Comparison of ENCODE assay signal across 1 cellular context in the genomic region with DNA sequence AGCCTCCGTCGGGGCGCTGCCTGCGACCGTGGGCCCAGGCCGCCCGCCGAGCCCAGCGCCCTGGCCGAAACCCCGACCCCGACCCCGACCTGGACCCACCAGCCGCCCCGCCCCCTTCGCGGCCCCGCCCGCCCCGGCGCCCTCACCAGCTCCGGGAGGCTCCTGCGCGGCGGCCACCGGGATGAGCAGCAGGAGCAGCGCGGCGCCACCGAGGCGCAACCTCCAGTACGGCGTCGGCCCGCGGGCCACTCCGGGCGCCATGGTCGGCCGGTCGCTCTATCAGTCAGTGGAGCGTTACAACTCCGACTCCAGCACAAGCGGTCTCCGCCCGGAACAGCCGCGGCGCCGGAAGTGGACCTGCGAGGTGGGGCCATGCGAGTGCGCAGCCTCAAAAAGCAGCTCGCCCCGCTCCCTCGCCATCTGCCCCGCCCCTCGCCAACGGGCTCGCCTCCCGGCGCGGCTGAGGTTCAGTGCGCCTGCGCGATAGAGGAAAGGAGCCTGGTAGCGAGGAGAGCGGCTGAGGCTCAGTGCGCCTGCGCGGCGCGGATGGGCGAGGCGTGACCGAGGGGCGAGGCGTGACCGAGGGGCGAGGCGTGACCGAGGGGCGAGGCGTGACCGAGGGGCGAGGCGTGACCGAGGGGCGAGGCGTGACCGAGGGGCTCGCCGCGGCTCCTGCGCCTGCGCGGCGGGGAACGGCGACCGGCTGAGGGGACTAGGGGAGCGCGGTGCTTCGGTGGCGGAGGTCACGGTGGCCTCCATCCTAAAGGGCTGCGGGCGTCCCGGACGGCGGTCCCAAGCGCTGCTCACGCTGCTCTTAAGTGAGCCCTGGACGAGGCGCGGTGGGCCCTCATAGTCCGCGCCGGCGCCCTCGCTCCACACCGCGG.
TF ChIP-seq lines count a peak whose summit lies in the region.

A gene with protein sequence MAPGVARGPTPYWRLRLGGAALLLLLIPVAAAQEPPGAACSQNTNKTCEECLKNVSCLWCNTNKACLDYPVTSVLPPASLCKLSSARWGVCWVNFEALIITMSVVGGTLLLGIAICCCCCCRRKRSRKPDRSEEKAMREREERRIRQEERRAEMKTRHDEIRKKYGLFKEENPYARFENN (minus strand): TSS at position 335 of the 884 bp plus-strand sequence. CDS start 74 bp downstream, at position 261.

TF ChIP-seq in HepG2, 621 proteins besides CTCF, POLR2A, EP300 and RAD21 (continued from another document and continues in another):
- TF ChIP-seq, protein P1, sequence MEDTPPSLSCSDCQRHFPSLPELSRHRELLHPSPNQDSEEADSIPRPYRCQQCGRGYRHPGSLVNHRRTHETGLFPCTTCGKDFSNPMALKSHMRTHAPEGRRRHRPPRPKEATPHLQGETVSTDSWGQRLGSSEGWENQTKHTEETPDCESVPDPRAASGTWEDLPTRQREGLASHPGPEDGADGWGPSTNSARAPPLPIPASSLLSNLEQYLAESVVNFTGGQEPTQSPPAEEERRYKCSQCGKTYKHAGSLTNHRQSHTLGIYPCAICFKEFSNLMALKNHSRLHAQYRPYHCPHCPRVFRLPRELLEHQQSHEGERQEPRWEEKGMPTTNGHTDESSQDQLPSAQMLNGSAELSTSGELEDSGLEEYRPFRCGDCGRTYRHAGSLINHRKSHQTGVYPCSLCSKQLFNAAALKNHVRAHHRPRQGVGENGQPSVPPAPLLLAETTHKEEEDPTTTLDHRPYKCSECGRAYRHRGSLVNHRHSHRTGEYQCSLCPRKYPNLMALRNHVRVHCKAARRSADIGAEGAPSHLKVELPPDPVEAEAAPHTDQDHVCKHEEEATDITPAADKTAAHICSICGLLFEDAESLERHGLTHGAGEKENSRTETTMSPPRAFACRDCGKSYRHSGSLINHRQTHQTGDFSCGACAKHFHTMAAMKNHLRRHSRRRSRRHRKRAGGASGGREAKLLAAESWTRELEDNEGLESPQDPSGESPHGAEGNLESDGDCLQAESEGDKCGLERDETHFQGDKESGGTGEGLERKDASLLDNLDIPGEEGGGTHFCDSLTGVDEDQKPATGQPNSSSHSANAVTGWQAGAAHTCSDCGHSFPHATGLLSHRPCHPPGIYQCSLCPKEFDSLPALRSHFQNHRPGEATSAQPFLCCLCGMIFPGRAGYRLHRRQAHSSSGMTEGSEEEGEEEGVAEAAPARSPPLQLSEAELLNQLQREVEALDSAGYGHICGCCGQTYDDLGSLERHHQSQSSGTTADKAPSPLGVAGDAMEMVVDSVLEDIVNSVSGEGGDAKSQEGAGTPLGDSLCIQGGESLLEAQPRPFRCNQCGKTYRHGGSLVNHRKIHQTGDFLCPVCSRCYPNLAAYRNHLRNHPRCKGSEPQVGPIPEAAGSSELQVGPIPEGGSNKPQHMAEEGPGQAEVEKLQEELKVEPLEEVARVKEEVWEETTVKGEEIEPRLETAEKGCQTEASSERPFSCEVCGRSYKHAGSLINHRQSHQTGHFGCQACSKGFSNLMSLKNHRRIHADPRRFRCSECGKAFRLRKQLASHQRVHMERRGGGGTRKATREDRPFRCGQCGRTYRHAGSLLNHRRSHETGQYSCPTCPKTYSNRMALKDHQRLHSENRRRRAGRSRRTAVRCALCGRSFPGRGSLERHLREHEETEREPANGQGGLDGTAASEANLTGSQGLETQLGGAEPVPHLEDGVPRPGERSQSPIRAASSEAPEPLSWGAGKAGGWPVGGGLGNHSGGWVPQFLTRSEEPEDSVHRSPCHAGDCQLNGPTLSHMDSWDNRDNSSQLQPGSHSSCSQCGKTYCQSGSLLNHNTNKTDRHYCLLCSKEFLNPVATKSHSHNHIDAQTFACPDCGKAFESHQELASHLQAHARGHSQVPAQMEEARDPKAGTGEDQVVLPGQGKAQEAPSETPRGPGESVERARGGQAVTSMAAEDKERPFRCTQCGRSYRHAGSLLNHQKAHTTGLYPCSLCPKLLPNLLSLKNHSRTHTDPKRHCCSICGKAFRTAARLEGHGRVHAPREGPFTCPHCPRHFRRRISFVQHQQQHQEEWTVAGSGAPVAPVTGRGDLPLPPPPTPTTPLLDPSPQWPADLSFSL (CRISPR knock-in tag; IDR thresholded peaks at IDR 0.05): no peak
- no peak for TF ChIP-seq ZNF75D (CRISPR knock-in tag; IDR thresholded peaks at IDR 0.05; ENCODE audit: borderline replicate concordance)
- TF ChIP-seq, protein P2, sequence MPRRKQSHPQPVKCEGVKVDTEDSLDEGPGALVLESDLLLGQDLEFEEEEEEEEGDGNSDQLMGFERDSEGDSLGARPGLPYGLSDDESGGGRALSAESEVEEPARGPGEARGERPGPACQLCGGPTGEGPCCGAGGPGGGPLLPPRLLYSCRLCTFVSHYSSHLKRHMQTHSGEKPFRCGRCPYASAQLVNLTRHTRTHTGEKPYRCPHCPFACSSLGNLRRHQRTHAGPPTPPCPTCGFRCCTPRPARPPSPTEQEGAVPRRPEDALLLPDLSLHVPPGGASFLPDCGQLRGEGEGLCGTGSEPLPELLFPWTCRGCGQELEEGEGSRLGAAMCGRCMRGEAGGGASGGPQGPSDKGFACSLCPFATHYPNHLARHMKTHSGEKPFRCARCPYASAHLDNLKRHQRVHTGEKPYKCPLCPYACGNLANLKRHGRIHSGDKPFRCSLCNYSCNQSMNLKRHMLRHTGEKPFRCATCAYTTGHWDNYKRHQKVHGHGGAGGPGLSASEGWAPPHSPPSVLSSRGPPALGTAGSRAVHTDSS (CRISPR knock-in tag; conservative IDR thresholded peaks at IDR 0.05): no peak
- TF ChIP-seq CAMTA2 (CRISPR knock-in tag; IDR thresholded peaks at IDR 0.05; ENCODE audit: borderline replicate concordance): no peak
- TF ChIP-seq ZEB1 (IDR thresholded peaks at IDR 0.05; ENCODE audit: insufficient replicate concordance, low read depth): no peak
- TF ChIP-seq, protein P3, sequence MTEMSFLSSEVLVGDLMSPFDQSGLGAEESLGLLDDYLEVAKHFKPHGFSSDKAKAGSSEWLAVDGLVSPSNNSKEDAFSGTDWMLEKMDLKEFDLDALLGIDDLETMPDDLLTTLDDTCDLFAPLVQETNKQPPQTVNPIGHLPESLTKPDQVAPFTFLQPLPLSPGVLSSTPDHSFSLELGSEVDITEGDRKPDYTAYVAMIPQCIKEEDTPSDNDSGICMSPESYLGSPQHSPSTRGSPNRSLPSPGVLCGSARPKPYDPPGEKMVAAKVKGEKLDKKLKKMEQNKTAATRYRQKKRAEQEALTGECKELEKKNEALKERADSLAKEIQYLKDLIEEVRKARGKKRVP (CRISPR knock-in tag; IDR thresholded peaks at IDR 0.05): no peak; a peak in 1 of 4 replicates
- no peak for TF ChIP-seq HES4 (CRISPR knock-in tag; IDR thresholded peaks at IDR 0.05; ENCODE audit: borderline replicate concordance)
- TF ChIP-seq, protein P4, sequence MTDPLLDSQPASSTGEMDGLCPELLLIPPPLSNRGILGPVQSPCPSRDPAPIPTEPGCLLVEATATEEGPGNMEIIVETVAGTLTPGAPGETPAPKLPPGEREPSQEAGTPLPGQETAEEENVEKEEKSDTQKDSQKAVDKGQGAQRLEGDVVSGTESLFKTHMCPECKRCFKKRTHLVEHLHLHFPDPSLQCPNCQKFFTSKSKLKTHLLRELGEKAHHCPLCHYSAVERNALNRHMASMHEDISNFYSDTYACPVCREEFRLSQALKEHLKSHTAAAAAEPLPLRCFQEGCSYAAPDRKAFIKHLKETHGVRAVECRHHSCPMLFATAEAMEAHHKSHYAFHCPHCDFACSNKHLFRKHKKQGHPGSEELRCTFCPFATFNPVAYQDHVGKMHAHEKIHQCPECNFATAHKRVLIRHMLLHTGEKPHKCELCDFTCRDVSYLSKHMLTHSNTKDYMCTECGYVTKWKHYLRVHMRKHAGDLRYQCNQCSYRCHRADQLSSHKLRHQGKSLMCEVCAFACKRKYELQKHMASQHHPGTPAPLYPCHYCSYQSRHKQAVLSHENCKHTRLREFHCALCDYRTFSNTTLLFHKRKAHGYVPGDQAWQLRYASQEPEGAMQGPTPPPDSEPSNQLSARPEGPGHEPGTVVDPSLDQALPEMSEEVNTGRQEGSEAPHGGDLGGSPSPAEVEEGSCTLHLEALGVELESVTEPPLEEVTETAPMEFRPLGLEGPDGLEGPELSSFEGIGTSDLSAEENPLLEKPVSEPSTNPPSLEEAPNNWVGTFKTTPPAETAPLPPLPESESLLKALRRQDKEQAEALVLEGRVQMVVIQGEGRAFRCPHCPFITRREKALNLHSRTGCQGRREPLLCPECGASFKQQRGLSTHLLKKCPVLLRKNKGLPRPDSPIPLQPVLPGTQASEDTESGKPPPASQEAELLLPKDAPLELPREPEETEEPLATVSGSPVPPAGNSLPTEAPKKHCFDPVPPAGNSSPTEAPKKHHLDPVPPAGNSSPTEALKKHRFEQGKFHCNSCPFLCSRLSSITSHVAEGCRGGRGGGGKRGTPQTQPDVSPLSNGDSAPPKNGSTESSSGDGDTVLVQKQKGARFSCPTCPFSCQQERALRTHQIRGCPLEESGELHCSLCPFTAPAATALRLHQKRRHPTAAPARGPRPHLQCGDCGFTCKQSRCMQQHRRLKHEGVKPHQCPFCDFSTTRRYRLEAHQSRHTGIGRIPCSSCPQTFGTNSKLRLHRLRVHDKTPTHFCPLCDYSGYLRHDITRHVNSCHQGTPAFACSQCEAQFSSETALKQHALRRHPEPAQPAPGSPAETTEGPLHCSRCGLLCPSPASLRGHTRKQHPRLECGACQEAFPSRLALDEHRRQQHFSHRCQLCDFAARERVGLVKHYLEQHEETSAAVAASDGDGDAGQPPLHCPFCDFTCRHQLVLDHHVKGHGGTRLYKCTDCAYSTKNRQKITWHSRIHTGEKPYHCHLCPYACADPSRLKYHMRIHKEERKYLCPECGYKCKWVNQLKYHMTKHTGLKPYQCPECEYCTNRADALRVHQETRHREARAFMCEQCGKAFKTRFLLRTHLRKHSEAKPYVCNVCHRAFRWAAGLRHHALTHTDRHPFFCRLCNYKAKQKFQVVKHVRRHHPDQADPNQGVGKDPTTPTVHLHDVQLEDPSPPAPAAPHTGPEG (CRISPR knock-in tag; IDR thresholded peaks at IDR 0.05): peak; percentile 52; the same call in 1 of the 2 replicates
- TF ChIP-seq ZNF256 (CRISPR knock-in tag; conservative IDR thresholded peaks at IDR 0.05): no peak
- TF ChIP-seq ZKSCAN8 (CRISPR knock-in tag; IDR thresholded peaks at IDR 0.05; ENCODE audit: borderline replicate concordance): no peak
- no peak for TF ChIP-seq CEBPB (IDR thresholded peaks at IDR 0.05; ENCODE audit: borderline replicate concordance, low read depth, low read length)
- TF ChIP-seq ZNF296 (CRISPR knock-in tag; conservative IDR thresholded peaks at IDR 0.05): no peak
- peak; percentile 84 for TF ChIP-seq POLR2G (IDR thresholded peaks at IDR 0.05; ENCODE audit: low read depth, low read length)
- TF ChIP-seq XRCC5 (optimal IDR thresholded peaks at IDR 0.05; ENCODE audit: low read length): no peak
- no peak for TF ChIP-seq SRSF1 (optimal IDR thresholded peaks at IDR 0.05; ENCODE audit: low read depth, low read length)
- TF ChIP-seq NBN (conservative IDR thresholded peaks at IDR 0.05): no peak
- TF ChIP-seq, protein P5, sequence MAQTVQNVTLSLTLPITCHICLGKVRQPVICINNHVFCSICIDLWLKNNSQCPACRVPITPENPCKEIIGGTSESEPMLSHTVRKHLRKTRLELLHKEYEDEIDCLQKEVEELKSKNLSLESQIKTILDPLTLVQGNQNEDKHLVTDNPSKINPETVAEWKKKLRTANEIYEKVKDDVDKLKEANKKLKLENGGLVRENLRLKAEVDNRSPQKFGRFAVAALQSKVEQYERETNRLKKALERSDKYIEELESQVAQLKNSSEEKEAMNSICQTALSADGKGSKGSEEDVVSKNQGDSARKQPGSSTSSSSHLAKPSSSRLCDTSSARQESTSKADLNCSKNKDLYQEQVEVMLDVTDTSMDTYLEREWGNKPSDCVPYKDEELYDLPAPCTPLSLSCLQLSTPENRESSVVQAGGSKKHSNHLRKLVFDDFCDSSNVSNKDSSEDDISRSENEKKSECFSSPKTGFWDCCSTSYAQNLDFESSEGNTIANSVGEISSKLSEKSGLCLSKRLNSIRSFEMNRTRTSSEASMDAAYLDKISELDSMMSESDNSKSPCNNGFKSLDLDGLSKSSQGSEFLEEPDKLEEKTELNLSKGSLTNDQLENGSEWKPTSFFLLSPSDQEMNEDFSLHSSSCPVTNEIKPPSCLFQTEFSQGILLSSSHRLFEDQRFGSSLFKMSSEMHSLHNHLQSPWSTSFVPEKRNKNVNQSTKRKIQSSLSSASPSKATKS (CRISPR knock-in tag; IDR thresholded peaks at IDR 0.05): no peak
- TF ChIP-seq, protein P6, sequence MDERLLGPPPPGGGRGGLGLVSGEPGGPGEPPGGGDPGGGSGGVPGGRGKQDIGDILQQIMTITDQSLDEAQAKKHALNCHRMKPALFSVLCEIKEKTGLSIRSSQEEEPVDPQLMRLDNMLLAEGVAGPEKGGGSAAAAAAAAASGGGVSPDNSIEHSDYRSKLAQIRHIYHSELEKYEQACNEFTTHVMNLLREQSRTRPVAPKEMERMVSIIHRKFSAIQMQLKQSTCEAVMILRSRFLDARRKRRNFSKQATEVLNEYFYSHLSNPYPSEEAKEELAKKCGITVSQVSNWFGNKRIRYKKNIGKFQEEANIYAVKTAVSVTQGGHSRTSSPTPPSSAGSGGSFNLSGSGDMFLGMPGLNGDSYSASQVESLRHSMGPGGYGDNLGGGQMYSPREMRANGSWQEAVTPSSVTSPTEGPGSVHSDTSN (CRISPR knock-in tag; IDR thresholded peaks at IDR 0.05): no peak
- TF ChIP-seq, protein P7, sequence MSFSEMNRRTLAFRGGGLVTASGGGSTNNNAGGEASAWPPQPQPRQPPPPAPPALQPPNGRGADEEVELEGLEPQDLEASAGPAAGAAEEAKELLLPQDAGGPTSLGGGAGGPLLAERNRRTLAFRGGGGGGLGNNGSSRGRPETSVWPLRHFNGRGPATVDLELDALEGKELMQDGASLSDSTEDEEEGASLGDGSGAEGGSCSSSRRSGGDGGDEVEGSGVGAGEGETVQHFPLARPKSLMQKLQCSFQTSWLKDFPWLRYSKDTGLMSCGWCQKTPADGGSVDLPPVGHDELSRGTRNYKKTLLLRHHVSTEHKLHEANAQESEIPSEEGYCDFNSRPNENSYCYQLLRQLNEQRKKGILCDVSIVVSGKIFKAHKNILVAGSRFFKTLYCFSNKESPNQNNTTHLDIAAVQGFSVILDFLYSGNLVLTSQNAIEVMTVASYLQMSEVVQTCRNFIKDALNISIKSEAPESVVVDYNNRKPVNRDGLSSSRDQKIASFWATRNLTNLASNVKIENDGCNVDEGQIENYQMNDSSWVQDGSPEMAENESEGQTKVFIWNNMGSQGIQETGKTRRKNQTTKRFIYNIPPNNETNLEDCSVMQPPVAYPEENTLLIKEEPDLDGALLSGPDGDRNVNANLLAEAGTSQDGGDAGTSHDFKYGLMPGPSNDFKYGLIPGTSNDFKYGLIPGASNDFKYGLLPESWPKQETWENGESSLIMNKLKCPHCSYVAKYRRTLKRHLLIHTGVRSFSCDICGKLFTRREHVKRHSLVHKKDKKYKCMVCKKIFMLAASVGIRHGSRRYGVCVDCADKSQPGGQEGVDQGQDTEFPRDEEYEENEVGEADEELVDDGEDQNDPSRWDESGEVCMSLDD (CRISPR knock-in tag; IDR thresholded peaks at IDR 0.05; ENCODE audit: borderline replicate concordance): no peak
- TF ChIP-seq ZNF224 (CRISPR knock-in tag; IDR thresholded peaks at IDR 0.05): no peak
- no peak for TF ChIP-seq ZNF569 (CRISPR knock-in tag; IDR thresholded peaks at IDR 0.05; ENCODE audit: borderline replicate concordance)
- TF ChIP-seq ZSCAN25 (CRISPR knock-in tag; IDR thresholded peaks at IDR 0.05): no peak
- no peak for TF ChIP-seq NAIF1 (CRISPR knock-in tag; IDR thresholded peaks at IDR 0.05; ENCODE audit: borderline replicate concordance)
- TF ChIP-seq, protein P8, sequence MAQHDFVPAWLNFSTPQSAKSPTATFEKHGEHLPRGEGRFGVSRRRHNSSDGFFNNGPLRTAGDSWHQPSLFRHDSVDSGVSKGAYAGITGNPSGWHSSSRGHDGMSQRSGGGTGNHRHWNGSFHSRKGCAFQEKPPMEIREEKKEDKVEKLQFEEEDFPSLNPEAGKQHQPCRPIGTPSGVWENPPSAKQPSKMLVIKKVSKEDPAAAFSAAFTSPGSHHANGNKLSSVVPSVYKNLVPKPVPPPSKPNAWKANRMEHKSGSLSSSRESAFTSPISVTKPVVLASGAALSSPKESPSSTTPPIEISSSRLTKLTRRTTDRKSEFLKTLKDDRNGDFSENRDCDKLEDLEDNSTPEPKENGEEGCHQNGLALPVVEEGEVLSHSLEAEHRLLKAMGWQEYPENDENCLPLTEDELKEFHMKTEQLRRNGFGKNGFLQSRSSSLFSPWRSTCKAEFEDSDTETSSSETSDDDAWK (CRISPR knock-in tag; IDR thresholded peaks at IDR 0.05): no peak
- TF ChIP-seq EED (CRISPR knock-in tag; IDR thresholded peaks at IDR 0.05): peak; percentile 66; the same call in 1 of the 2 replicates
